In genomic region chr2:26629751-26630150, GRCh38 we compare ENCODE assay signal across 37 cellular contexts. TPM values are rescaled to one million over a fixed set of nuclear protein-coding genes. Genes with fewer than 3 reads are reported as not detected.
"Had no signal": no experiment of that assay in that cellular context is flagged by ENCODE, and none has a peak within 500 bp of the region (broad histone marks: within the 10 kb centered on the region; RNA-seq: fewer than 3 reads in every experiment).

No MANE protein-coding gene starts in this region.

- H3K27me3 ChIP-seq: cardiac muscle cell, MG63 had no signal

- DNase-seq: activated CD4-positive, alpha-beta T cell treated with anti-CD3 and anti-CD28 coated beads, Interleukin-2, amount 10 ng/mL, durations not matched to agents 24 days and 14 days; activated CD4-positive, alpha-beta T cell treated with anti-CD3 and anti-CD28 coated beads, Interleukin-2, amount 50 U/mL, for 4 hours; activated CD8-positive, alpha-beta T cell treated with anti-CD3 and anti-CD28 coated beads for 36 hours; activated effector memory CD4-positive, alpha-beta T cell treated with anti-CD3 and anti-CD28 coated beads, Interleukin-2, amount 50 U/mL, for 16 hours; activated naive CD4-positive, alpha-beta T cell; activated naive CD4-positive, alpha-beta T cell treated with anti-CD3 and anti-CD28 coated beads, Interleukin-2, amount 50 U/mL, for 16 hours; activated naive CD8-positive, alpha-beta T cell treated with anti-CD3 and anti-CD28 coated beads for 36 hours; activated T-cell treated with anti-CD3 and anti-CD28 coated beads, Interleukin-2, amount 50 U/mL, for 1 hour; activated T-cell treated with anti-CD3 and anti-CD28 coated beads, Interleukin-2, amount 50 U/mL, for 72 hours; amniotic stem cell; brain microvascular endothelial cell; Kasumi-1; KG1; MG63; NCI-H1092; NCI-H1436 treated with DMSO at 0.1 percent for 48 hours; NCI-H187; NCI-H2029 treated with DMSO at 0.1 percent for 48 hours; NCI-H2107; NCI-H2171; NCI-H446; NCI-H510A treated with DMSO at 0.1 percent for 48 hours; NCI-H69; NK-92 treated with Interleukin-12 subunit alpha and Interleukin-12 subunit beta, amount 100 ng/mL, for 24 hours; PC-9; SHP77; SJCRH30; T1000 had no signal

- H3K36me3 ChIP-seq: brain microvascular endothelial cell, cardiac muscle cell, MG63, SJCRH30 had no signal

- ATAC-seq: activated CD8-positive, alpha-beta T cell treated with anti-CD3 and anti-CD28 coated beads for 36 hours; activated T-cell treated with anti-CD3 and anti-CD28 coated beads, Interleukin-2, amount 50 U/mL, for 72 hours; activated T-helper 17 cell treated with anti-CD3 and anti-CD28 coated beads, Interleukin-2, amount 50 U/mL, for 72 hours had no signal

- H3K27ac ChIP-seq: brain microvascular endothelial cell, cardiac muscle cell, PC-9, RWPE1, SJCRH30, SK-N-MC had no signal

- H3K9me3 ChIP-seq: MG63, SJCRH30 had no signal

- H3K4me1 ChIP-seq: SJCRH30 had no signal

- H2AFZ ChIP-seq: PC-9 had no signal

- H3K4me3 ChIP-seq: cardiac muscle cell, MG63, PC-9, SJCRH30, SK-N-MC had no signal

RNA-seq across cellular contexts. Expression of gene CIB4, which starts 11.4 kb away (rescaled TPM):
- total RNA-seq: activated CD4-positive, alpha-beta T cell treated with anti-CD3 and anti-CD28 coated beads, Interleukin-2, amount 10 ng/mL, durations not matched to agents 24 days and 14 days; activated CD8-positive, alpha-beta memory T cell treated with anti-CD3 and anti-CD28 coated beads for 36 hours; activated CD8-positive, alpha-beta T cell treated with anti-CD3 and anti-CD28 coated beads for 36 hours; activated naive CD8-positive, alpha-beta T cell treated with anti-CD3 and anti-CD28 coated beads for 36 hours; activated T-cell treated with anti-CD3 and anti-CD28 coated beads, Interleukin-2, amount 50 U/mL, for 72 hours; activated T-helper 17 cell treated with anti-CD3 and anti-CD28 coated beads, Interleukin-2, amount 50 U/mL, for 72 hours; cardiac muscle cell; PC-9; SJCRH30; T-helper 1 cell treated with Interleukin-12 subunit alpha and Interleukin-12 subunit beta and Interleukin-4 antibody, amounts not matched to agents 30 ng/mL and 1 ng/mL, for 36 hours; T-helper 2 cell treated with Interferon-gamma antibody and Interleukin-4, amounts not matched to agents 100 ng/mL and 5 ng/mL, for 36 hours had no signal
- polyA plus RNA-seq: aorta, cardiac muscle cell, IgD-negative memory B cell had no signal
